7 cellular contexts compared by ENCODE assay signal in the genomic region with DNA sequence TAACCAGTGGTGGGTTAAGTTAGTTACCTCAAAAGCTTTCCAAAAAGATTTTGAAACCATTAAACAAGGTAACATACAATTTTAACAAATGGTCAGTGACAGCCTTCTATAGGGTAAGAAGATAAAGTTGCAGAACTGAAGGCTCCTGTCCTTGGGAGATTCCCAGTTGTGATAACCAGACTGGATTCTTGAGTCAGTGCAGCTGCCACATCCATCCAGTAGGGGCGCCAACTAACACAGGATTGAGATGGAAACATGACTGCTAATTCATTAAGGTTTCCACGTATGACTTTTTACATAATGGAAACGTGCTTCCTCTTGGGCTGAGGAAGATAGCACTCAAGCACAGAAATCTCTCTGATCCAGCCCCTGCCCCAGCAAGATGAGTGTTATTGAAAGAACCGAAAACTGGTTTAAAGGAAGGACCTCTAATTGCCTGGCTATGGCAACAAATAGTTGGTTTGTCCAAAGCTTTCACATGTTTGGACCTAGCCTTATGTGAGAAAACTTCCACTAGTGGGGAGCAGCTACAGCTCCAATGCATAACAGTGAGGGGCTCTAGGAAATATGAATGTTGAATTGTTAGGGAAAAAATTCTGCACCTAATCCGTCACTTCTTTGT.
A peak's percentile ranks its signal among the peaks of the same experiment; 100 is the strongest.
DNase-seq lines count a peak whose midpoint lies in the region; ATAC-seq, FAIRE-seq and TF ChIP-seq lines count a peak whose summit lies in the region.

No MANE protein-coding gene starts in this region.

- H3K4me3 ChIP-seq in astrocyte (ENCODE audit: insufficient read depth, low read depth, low read length) (no peak overlapping the region), mucosa of descending colon (no peak overlapping the region)

- peak; percentile 48 for TF ChIP-seq CTCF in GM10266 (IDR thresholded peaks at IDR 0.05; ENCODE audit: control insufficient read depth, insufficient read depth, low read depth, missing control alignments)
- TF ChIP-seq CTCF in astrocyte (IDR thresholded peaks at IDR 0.05; ENCODE audit: insufficient read depth, low read depth, low read length), result peak; percentile 62
- peak; percentile 12 for TF ChIP-seq CTCF in mucosa of descending colon (IDR thresholded peaks at IDR 0.05)

- H3K4me2 ChIP-seq in astrocyte (ENCODE audit: low read length), result no peak overlapping the region

- intact Hi-C loops in mucosa of descending colon (cut with DNase I, micrococcal nuclease), result no loop called here

- DNase-seq in GM10266 (ENCODE audit: extremely low spot score), result peak; percentile 24
- DNase-seq in HUDEP-2 (lab: John Stamatoyannopoulos, UW; ENCODE audit: unreplicated experiment in 76 of 76), result peak in 41 of 76 experiments; percentile 1 to 63 (median 15)
- DNase-seq in astrocyte (ENCODE audit: low read depth), result no peak
- peak in 1 of 3 donors; percentile 40 for DNase-seq in mucosa of descending colon
- DNase-seq in COLO668 (lab: John Stamatoyannopoulos, UW; ENCODE audit: unreplicated experiment), result no peak
- no peak for DNase-seq in NCI-H2107 (lab: John Stamatoyannopoulos, UW)

- no peaks in the 10 kb centered on the region for H3K9me3 Mint-ChIP-seq in astrocyte (ENCODE audit: unreplicated experiment)

- H3K36me3 ChIP-seq in astrocyte (ENCODE audit: insufficient read depth, low read length) (no peaks in the 10 kb centered on the region), mucosa of descending colon (ENCODE audit: low read depth) (no peaks in the 10 kb centered on the region)

- H3K9ac ChIP-seq in astrocyte (ENCODE audit: low read length), result no peak overlapping the region

- no peak for FAIRE-seq in astrocyte (lab: Jason Lieb, UNC)

- H3K27ac Mint-ChIP-seq in astrocyte (ENCODE audit: unreplicated experiment), result no peak overlapping the region

- H3K27ac ChIP-seq in astrocyte (ENCODE audit: low read depth, low read length), result no peak overlapping the region

- H3K27me3 Mint-ChIP-seq in astrocyte (ENCODE audit: low read depth, unreplicated experiment), result no peaks in the 10 kb centered on the region

- H3K27me3 ChIP-seq in astrocyte (ENCODE audit: insufficient read depth, low read length), result no peaks in the 10 kb centered on the region

- peak; percentile 47 for ATAC-seq in mucosa of descending colon
- no peak for ATAC-seq in GM19463 (IDR thresholded peaks at IDR 0.05; ENCODE audit: unreplicated experiment)

- no peaks in the 10 kb centered on the region for H3K4me1 Mint-ChIP-seq in astrocyte (ENCODE audit: low read depth, unreplicated experiment)

- H3K4me1 ChIP-seq in astrocyte (ENCODE audit: insufficient read depth, low read length) (no peaks in the 10 kb centered on the region), mucosa of descending colon (ENCODE audit: low read depth) (no peaks in the 10 kb centered on the region)

- H2AFZ ChIP-seq in astrocyte (ENCODE audit: low read depth, low read length), result no peak overlapping the region

- no peak overlapping the region for H3K4me3 Mint-ChIP-seq in astrocyte (ENCODE audit: unreplicated experiment)

- no peaks in the 10 kb centered on the region for H3K36me3 Mint-ChIP-seq in astrocyte (ENCODE audit: low read depth, unreplicated experiment)

- no peaks in the 10 kb centered on the region for H3K9me3 ChIP-seq in astrocyte (ENCODE audit: insufficient read depth, low read depth, low read length)
- no peaks in the 10 kb centered on the region for H3K9me3 ChIP-seq in mucosa of descending colon

- no peaks in the 10 kb centered on the region for H3K79me2 ChIP-seq in astrocyte (ENCODE audit: insufficient read depth, low read length)

- no peaks in the 10 kb centered on the region for H4K20me1 ChIP-seq in astrocyte (ENCODE audit: insufficient read depth, low read length)

Comparison
In these comparisons a context has a peak if more than half of its experiments do, and no peak if none do; other contexts are left out.
1. DNase-seq: peak in GM10266 (single experiment) and HUDEP-2 (41 of 76); none in astrocyte (single experiment), COLO668 (single experiment) and NCI-H2107 (single experiment).
2. CTCF ChIP-seq: peak in every context shown above with its lines; median percentile 62 in astrocyte; 48 in GM10266; 12 in mucosa of descending colon.